12 cellular contexts compared by ENCODE assay signal in the genomic region with DNA sequence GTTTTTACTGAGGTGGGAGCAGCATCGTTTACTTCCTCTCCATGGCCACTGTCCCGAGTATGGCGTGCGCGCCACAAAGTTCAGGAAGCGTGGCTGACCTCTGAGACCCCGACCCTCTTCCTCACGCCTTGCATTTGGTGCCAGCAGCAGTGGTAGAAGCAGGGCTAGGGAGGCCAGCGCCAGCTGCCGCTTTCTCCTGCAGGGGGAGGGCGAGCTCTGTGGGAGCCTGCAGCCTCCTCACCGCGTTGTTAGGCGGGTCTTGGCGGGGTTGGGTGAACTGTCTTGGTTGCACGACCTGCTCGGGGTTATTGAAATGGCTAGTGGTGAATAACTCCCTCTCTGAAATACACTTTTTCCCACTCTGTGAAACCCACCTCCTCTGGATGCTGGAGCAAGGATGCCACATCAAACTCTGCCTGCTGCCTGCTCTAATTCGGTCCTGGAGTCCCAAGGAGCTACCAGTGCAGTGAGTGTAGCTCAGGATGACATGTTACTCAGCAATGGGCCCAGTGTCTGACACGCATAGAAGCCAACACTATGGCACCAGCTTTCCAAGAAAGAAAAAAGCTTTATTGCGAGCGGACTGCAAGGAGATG. TPM values are rescaled to one million over a fixed set of nuclear protein-coding genes. Genes with fewer than 3 reads are reported as not detected.
DNase-seq lines count a peak whose midpoint lies in the region; ATAC-seq and TF ChIP-seq lines count a peak whose summit lies in the region.
"Had no signal": no experiment of that assay in that cellular context is flagged by ENCODE, and none has a peak within 500 bp of the region (broad histone marks: within the 10 kb centered on the region; RNA-seq: fewer than 3 reads in every experiment).

No MANE protein-coding gene starts in this region.

- H3K79me2 ChIP-seq in MM.1S (ENCODE audit: low read length) = no peaks in the 10 kb centered on the region

- no peaks in the 10 kb centered on the region for H3F3A ChIP-seq in MM.1S (ENCODE audit: insufficient read depth, low read length)

- no peaks in the 10 kb centered on the region for H3K9me3 ChIP-seq in BLaER1 treated with 17β-estradiol and CSF1 and Interleukin-3, amounts not matched to agents 10 nM and 100 nM (replicated peaks in 1 of 11)
- no peaks in the 10 kb centered on the region for H3K9me3 ChIP-seq in MM.1S (replicated peaks; ENCODE audit: insufficient read depth, low read length)
- H3K9me3 ChIP-seq: esophagus muscularis mucosa had no signal

- H3K27ac ChIP-seq in BLaER1 treated with 17β-estradiol and CSF1 and Interleukin-3, amounts not matched to agents 10 nM and 100 nM = no peak overlapping the region
- H3K27ac ChIP-seq in MM.1S (ENCODE audit: low read length) = no peak overlapping the region
- H3K27ac ChIP-seq: esophagus muscularis mucosa had no signal

- H3K9ac ChIP-seq in BLaER1 treated with 17β-estradiol and CSF1 and Interleukin-3, amounts not matched to agents 10 nM and 100 nM = no peak overlapping the region
- no peak overlapping the region for H3K9ac ChIP-seq in MM.1S (ENCODE audit: low read length)

- H2AFZ ChIP-seq in MM.1S (ENCODE audit: low read length) = no peak overlapping the region

- H3K27me3 ChIP-seq in BLaER1 treated with 17β-estradiol and CSF1 and Interleukin-3, amounts not matched to agents 10 nM and 100 nM = no peaks in the 10 kb centered on the region
- no peaks in the 10 kb centered on the region for H3K27me3 ChIP-seq in MM.1S (replicated peaks; ENCODE audit: insufficient read depth, low read length)
- H3K27me3 ChIP-seq: esophagus muscularis mucosa had no signal

- DNase-seq in GDM1 (lab: John Stamatoyannopoulos, UW) (peak; percentile 50), germinal center (ENCODE audit: low spot score) (peak; percentile 33), G401 (ENCODE audit: low spot score) (no peak), MM.1S (no peak)
- DNase-seq: amniotic stem cell, NCI-H2029 treated with DMSO at 0.1 percent for 48 hours had no signal

- no peak overlapping the region for H3K4me3 ChIP-seq in BLaER1 treated with 17β-estradiol and CSF1 and Interleukin-3, amounts not matched to agents 10 nM and 100 nM
- H3K4me3 ChIP-seq in WI38 (ENCODE audit: low read depth, low read length) (no peak overlapping the region), MM.1S (ENCODE audit: low read length) (no peak overlapping the region)
- H3K4me3 ChIP-seq: esophagus muscularis mucosa had no signal

- ATAC-seq in GM21786 (IDR thresholded peaks at IDR 0.05; ENCODE audit: unreplicated experiment) (no peak), HG02852 (IDR thresholded peaks at IDR 0.05; ENCODE audit: unreplicated experiment) (no peak)

- TF ChIP-seq CTCF in WI38 (IDR thresholded peaks at IDR 0.05; ENCODE audit: low read depth, low read length) (0 out of 2 replicates have a peak, but pooled peaks have one; percentile 19), MM.1S (IDR thresholded peaks at IDR 0.05; ENCODE audit: low read length) (no peak)

- H3K4me2 ChIP-seq in BLaER1 treated with 17β-estradiol and CSF1 and Interleukin-3, amounts not matched to agents 10 nM and 100 nM = peak overlapping the region in 6 of 11 experiments; percentile 8 to 35 (median 22); a peak in 6 of 22 replicates
- H3K4me2 ChIP-seq in MM.1S (ENCODE audit: low read depth, low read length) = no peak overlapping the region

- in situ Hi-C loops in G401 (cut with HindIII; ENCODE audit: low sequenced_read_pairs) = no loop called here

- H3K9me2 ChIP-seq in MM.1S (replicated peaks; ENCODE audit: insufficient read depth, low read length) = no peaks in the 10 kb centered on the region

- peaks cover 0 to 12% (median under 1%) of the 10 kb centered on the region in 11 experiments; a peak in 11 of 22 replicates for H3K36me3 ChIP-seq in BLaER1 treated with 17β-estradiol and CSF1 and Interleukin-3, amounts not matched to agents 10 nM and 100 nM
- no peaks in the 10 kb centered on the region for H3K36me3 ChIP-seq in MM.1S (replicated peaks; ENCODE audit: insufficient read depth, low read length)

- H4K20me1 ChIP-seq in BLaER1 treated with 17β-estradiol and CSF1 and Interleukin-3, amounts not matched to agents 10 nM and 100 nM = peaks cover 0 to 12% (median 0%) of the 10 kb centered on the region in 11 experiments; a peak in 7 of 22 replicates
- H4K20me1 ChIP-seq in MM.1S (ENCODE audit: insufficient read depth, low read length) = no peaks in the 10 kb centered on the region

- peaks cover 13 to 25% (median 20%) of the 10 kb centered on the region in 10 experiments for H3K4me1 ChIP-seq in BLaER1 treated with 17β-estradiol and CSF1 and Interleukin-3, amounts not matched to agents 10 nM and 100 nM
- no peaks in the 10 kb centered on the region for H3K4me1 ChIP-seq in MM.1S (ENCODE audit: low read length)

RNA-seq across cellular contexts. Expression of a gene that starts 22.3 kb away (rescaled TPM):
- not detected in 2 replicates for total RNA-seq in G401 (2014; rRNA removed; shearing (Covaris generic))
- total RNA-seq: T-helper 2 cell treated with Interferon-gamma antibody and Interleukin-4, amounts not matched to agents 100 ng/mL and 5 ng/mL, for 36 hours had no signal

RNA-seq across cellular contexts. Expression of a gene that starts 36.4 kb away (rescaled TPM):
- not detected in 2 replicates for total RNA-seq in G401 (2014; rRNA removed; shearing (Covaris generic))
- total RNA-seq: esophagus muscularis mucosa; T-helper 2 cell treated with Interferon-gamma antibody and Interleukin-4, amounts not matched to agents 100 ng/mL and 5 ng/mL, for 36 hours had no signal

RNA-seq across cellular contexts. Expression of a gene that starts 58.6 kb away (rescaled TPM):
- total RNA-seq in G401 (2014; rRNA removed; shearing (Covaris generic)) = 9.4 and 12.8 TPM in 2 replicates

Comparison
In these comparisons a context has a peak if more than half of its experiments do, and no peak if none do; other contexts are left out.
1. DNase-seq: peak in GDM1 (single experiment) and germinal center (single experiment); none in G401 (single experiment) and MM.1S (single experiment).